Comparison of ENCODE assay signal across 8 cellular contexts in the genomic region with DNA sequence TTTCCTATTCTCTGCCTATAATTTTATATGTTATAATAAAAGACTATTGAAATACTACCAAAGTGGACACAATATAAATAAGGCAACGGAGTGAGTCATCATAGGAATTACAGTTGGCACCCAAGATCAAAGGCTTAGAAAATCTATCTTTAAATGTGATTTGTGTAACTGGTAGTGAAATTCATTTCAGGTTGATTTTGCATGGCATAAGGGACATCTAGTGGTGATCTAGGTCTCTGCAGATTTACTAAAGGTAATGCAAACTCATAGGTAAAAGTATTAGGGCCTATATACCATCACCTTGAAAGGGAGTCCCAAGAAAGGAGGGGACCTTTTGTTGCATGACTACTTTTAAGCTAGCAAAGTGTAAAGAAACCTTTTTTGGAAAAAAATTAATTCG.
DNase-seq lines count a peak whose midpoint lies in the region; FAIRE-seq and TF ChIP-seq lines count a peak whose summit lies in the region.

No MANE protein-coding gene starts in this region.

- H2AFZ ChIP-seq in endothelial cell of umbilical vein (ENCODE audit: low read depth, low read length), result no peak overlapping the region

- intact Hi-C loops in endothelial cell of umbilical vein (cut with micrococcal nuclease), result loop anchor here (1.0 to 5.0 kb wide), 4 partner anchors 100 to 675 kb away; no protein-coding TSS in a partner anchor
- intact Hi-C loops in activated CD4-positive, alpha-beta T cell treated with anti-CD3 and anti-CD28 coated beads, Interleukin-2, amount 10 ng/mL, durations not matched to agents 24 days and 14 days (cut with micrococcal nuclease), result no loop called here

- H3K9me3 ChIP-seq in endothelial cell of umbilical vein (replicated peaks; ENCODE audit: control insufficient read depth, insufficient read depth, low read length) (no peaks in the 10 kb centered on the region), small intestine (ENCODE audit: control insufficient read depth, low read depth) (no peaks in the 10 kb centered on the region)

- TF ChIP-seq CTCF in endothelial cell of umbilical vein (IDR thresholded peaks at IDR 0.05; ENCODE audit: extremely low read depth in 1 of 2, insufficient read depth in 1 of 2, low read depth in 1 of 2, low read length in 2 of 2), result peak; percentile 11 to 35

- no peaks in the 10 kb centered on the region for H3K9me1 ChIP-seq in endothelial cell of umbilical vein (replicated peaks; ENCODE audit: control insufficient read depth, extremely low read depth, insufficient read depth, low read length)

- H3K27ac Mint-ChIP-seq in activated CD4-positive, alpha-beta T cell treated with anti-CD3 and anti-CD28 coated beads, Interleukin-2, amount 10 ng/mL, durations not matched to agents 24 days and 14 days, result no peak overlapping the region

- H3K36me3 ChIP-seq in endothelial cell of umbilical vein (ENCODE audit: control insufficient read depth in 2 of 2, extremely low read depth in 1 of 2, insufficient read depth in 2 of 2, low read length in 2 of 2) (no peaks in the 10 kb centered on the region), small intestine (ENCODE audit: control insufficient read depth in 2 of 2, insufficient read depth in 2 of 2, low read length in 2 of 2) (no peaks in the 10 kb centered on the region)

- no peak overlapping the region for H3K4me3 Mint-ChIP-seq in activated CD4-positive, alpha-beta T cell treated with anti-CD3 and anti-CD28 coated beads, Interleukin-2, amount 10 ng/mL, durations not matched to agents 24 days and 14 days

- BruUV-seq in endothelial cell of umbilical vein (replicated peaks; lab: Mats Ljungman, UMichigan), result no TSS peak

- 10 to 20% (median 11%) methylated on average over 2 of the region's 2 CpGs for WGBS in small intestine, 3 donors

- no peak overlapping the region for H3K4me2 ChIP-seq in endothelial cell of umbilical vein (ENCODE audit: insufficient read depth, low read length)

- H3K36me3 Mint-ChIP-seq in activated CD4-positive, alpha-beta T cell treated with anti-CD3 and anti-CD28 coated beads, Interleukin-2, amount 10 ng/mL, durations not matched to agents 24 days and 14 days (ENCODE audit: low read depth), result no peaks in the 10 kb centered on the region

- DNase-seq in SIG-M5 treated with dmso at 0.1 percent for 504 hours (lab: John Stamatoyannopoulos, UW; ENCODE audit: unreplicated experiment), result peak; percentile 19
- DNase-seq in SIG-M5 (lab: John Stamatoyannopoulos, UW), result no peak
- DNase-seq in NCI-H2196 (lab: John Stamatoyannopoulos, UW; ENCODE audit: unreplicated experiment), result peak; percentile 57
- DNase-seq in endothelial cell of umbilical vein (ENCODE audit: low read depth, low spot score), result peak; percentile 46
- peak; percentile 2 for DNase-seq in small intestine
- no peak for DNase-seq in activated CD4-positive, alpha-beta T cell treated with anti-CD3 and anti-CD28 coated beads, Interleukin-2, amount 10 ng/mL, durations not matched to agents 24 days and 14 days
- DNase-seq in mesenteric fat pad (ENCODE audit: low spot score), result no peak
- DNase-seq in activated naive CD4-positive, alpha-beta T cell treated with anti-CD3 and anti-CD28 coated beads, Interleukin-2, amount 50 U/mL, for 16 hours, result no peak

- H3K9me3 Mint-ChIP-seq in activated CD4-positive, alpha-beta T cell treated with anti-CD3 and anti-CD28 coated beads, Interleukin-2, amount 10 ng/mL, durations not matched to agents 24 days and 14 days, result no peaks in the 10 kb centered on the region

- H3K4me1 Mint-ChIP-seq in activated CD4-positive, alpha-beta T cell treated with anti-CD3 and anti-CD28 coated beads, Interleukin-2, amount 10 ng/mL, durations not matched to agents 24 days and 14 days, result no peaks in the 10 kb centered on the region

- no peaks in the 10 kb centered on the region for H3K27me3 Mint-ChIP-seq in activated CD4-positive, alpha-beta T cell treated with anti-CD3 and anti-CD28 coated beads, Interleukin-2, amount 10 ng/mL, durations not matched to agents 24 days and 14 days

- CTCF ChIA-PET in endothelial cell of umbilical vein (lab: Charles Lee), result interaction anchor here (1.5 kb wide), 1 partner anchor 131 kb away, joined by 7 read pairs; no protein-coding TSS in a partner anchor

- H3K9ac ChIP-seq in endothelial cell of umbilical vein (replicated peaks; ENCODE audit: extremely low read depth, insufficient read depth, low read length), result no peak overlapping the region

- TF ChIP-seq POLR2A in endothelial cell of umbilical vein (IDR thresholded peaks at IDR 0.05; ENCODE audit: low read depth, low read length), result no peak

- H3K4me1 ChIP-seq in endothelial cell of umbilical vein (ENCODE audit: control insufficient read depth, extremely low read depth, insufficient read depth, low read length), result no peaks in the 10 kb centered on the region
- no peaks in the 10 kb centered on the region for H3K4me1 ChIP-seq in small intestine (ENCODE audit: control insufficient read depth in 2 of 2, insufficient read depth in 1 of 2, low read depth in 1 of 2, low read length in 1 of 2)

- H3K27me3 ChIP-seq in endothelial cell of umbilical vein (ENCODE audit: control insufficient read depth in 2 of 2, insufficient read depth in 2 of 2, low read length in 2 of 2) (no peaks in the 10 kb centered on the region), small intestine (ENCODE audit: control insufficient read depth in 2 of 2, insufficient read depth in 2 of 2, low read length in 2 of 2) (no peaks in the 10 kb centered on the region)

- H3K27ac ChIP-seq in endothelial cell of umbilical vein (ENCODE audit: insufficient read depth, low read depth, low read length), result no peak overlapping the region
- no peak overlapping the region for H3K27ac ChIP-seq in small intestine (ENCODE audit: low read depth in 1 of 2, low read length in 1 of 2)

- dilution Hi-C loops in endothelial cell of umbilical vein (cut with MboI; ENCODE audit: extremely low pct_ligation_motif_present, low sequenced_read_pairs), result no loop called here

- H3K79me2 ChIP-seq in endothelial cell of umbilical vein (ENCODE audit: control insufficient read depth, insufficient read depth, low read length), result no peaks in the 10 kb centered on the region

- no peaks in the 10 kb centered on the region for H4K20me1 ChIP-seq in endothelial cell of umbilical vein (replicated peaks; ENCODE audit: control insufficient read depth, extremely low read depth, insufficient read depth, low read length)

- POLR2A ChIA-PET in endothelial cell of umbilical vein (lab: Charles Lee), result no interaction called here

- no peak for FAIRE-seq in endothelial cell of umbilical vein (lab: Jason Lieb, UNC)
- no peak for FAIRE-seq in small intestine (lab: Jason Lieb, UNC)

- H3K4me3 ChIP-seq in endothelial cell of umbilical vein (replicated peaks in 1 of 3; ENCODE audit: insufficient read depth in 1 of 3, low read depth in 1 of 3, low read length in 3 of 3), result no peak overlapping the region
- no peak overlapping the region for H3K4me3 ChIP-seq in small intestine (ENCODE audit: low read depth in 1 of 2, low read length in 2 of 2)

TF ChIP-seq in endothelial cell of umbilical vein, 7 proteins besides CTCF, POLR2A, EP300 and RAD21:
- TF ChIP-seq POLR2AphosphoS5 (IDR thresholded peaks at IDR 0.05; ENCODE audit: insufficient read depth, low read depth, low read length) (no peak), GATA2 (IDR thresholded peaks at IDR 0.05; ENCODE audit: insufficient read depth, insufficient read length, low read depth, low read length) (no peak), FOS (IDR thresholded peaks at IDR 0.05; ENCODE audit: borderline replicate concordance, insufficient read depth, low read length) (no peak), JUN (IDR thresholded peaks at IDR 0.05; ENCODE audit: borderline replicate concordance, insufficient read depth, insufficient read length, low read depth) (no peak), MYC (IDR thresholded peaks at IDR 0.05; ENCODE audit: low read depth, low read length) (no peak), EZH2 (IDR thresholded peaks at IDR 0.05; ENCODE audit: borderline replicate concordance, low read depth, low read length, severe bottlenecking) (no peak)
- TF ChIP-seq, protein P1, sequence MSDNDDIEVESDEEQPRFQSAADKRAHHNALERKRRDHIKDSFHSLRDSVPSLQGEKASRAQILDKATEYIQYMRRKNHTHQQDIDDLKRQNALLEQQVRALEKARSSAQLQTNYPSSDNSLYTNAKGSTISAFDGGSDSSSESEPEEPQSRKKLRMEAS (IDR thresholded peaks at IDR 0.05; ENCODE audit: insufficient read depth, insufficient read length), result no peak

Comparison
In these comparisons a context has a peak if more than half of its experiments do, and no peak if none do; other contexts are left out.
1. DNase-seq: peak in SIG-M5 treated with dmso at 0.1 percent for 504 hours (single experiment), NCI-H2196 (single experiment), endothelial cell of umbilical vein (single experiment) and small intestine (single experiment); none in SIG-M5 (single experiment), activated CD4-positive, alpha-beta T cell treated with anti-CD3 and anti-CD28 coated beads, Interleukin-2, amount 10 ng/mL, durations not matched to agents 24 days and 14 days (single experiment), mesenteric fat pad (single experiment) and activated naive CD4-positive, alpha-beta T cell treated with anti-CD3 and anti-CD28 coated beads, Interleukin-2, amount 50 U/mL, for 16 hours (single experiment).